Comparison of ENCODE assay signal across 24 cellular contexts in genomic region chr22:44184006-44184405, GRCh38. TPM values are rescaled to one million over a fixed set of nuclear protein-coding genes. Genes with fewer than 3 reads are reported as not detected.
A peak's percentile ranks its signal among the peaks of the same experiment; 100 is the strongest.
DNase-seq lines count a peak whose midpoint lies in the region; ATAC-seq and TF ChIP-seq lines count a peak whose summit lies in the region.
"Had no signal": no experiment of that assay in that cellular context is flagged by ENCODE, and none has a peak within 500 bp of the region (broad histone marks: within the 10 kb centered on the region; RNA-seq: fewer than 3 reads in every experiment).

No MANE protein-coding gene starts in this region.

- BruUV-seq in MCF 10A (replicated peaks; lab: Mats Ljungman, UMichigan) (no TSS peak), mammary epithelial cell (replicated peaks; lab: Mats Ljungman, UMichigan) (no TSS peak)

- CTCF ChIA-PET in MCF 10A (lab: Yijun Ruan, JAX) (no interaction called here), mammary epithelial cell (lab: Charles Lee; ENCODE audit: low non-redundant PET) (no interaction called here)

- H3K27me3 ChIP-seq in mammary epithelial cell (ENCODE audit: insufficient read depth, low read length) = peaks cover 9% of the 10 kb centered on the region
- H3K27me3 ChIP-seq in colonic mucosa = no peaks in the 10 kb centered on the region
- H3K27me3 ChIP-seq: sigmoid colon, vagina had no signal

- no peak for ATAC-seq in central memory CD8-positive, alpha-beta T cell (replicated peaks; ENCODE audit: extremely low read depth, poor library complexity, severe bottlenecking)
- ATAC-seq in stimulated activated effector memory CD8-positive, alpha-beta T cell treated with anti-CD3 and anti-CD28 coated beads, Interleukin-12 subunit alpha, Interleukin-12 subunit beta, amount 100 ng/mL, for 72 hours = no peak
- ATAC-seq: activated T-helper 17 cell treated with anti-CD3 and anti-CD28 coated beads, Interleukin-2, amount 50 U/mL, for 72 hours; GM12878; left cardiac atrium had no signal

- POLR2A ChIA-PET in MCF 10A (lab: Yijun Ruan, JAX) = no interaction called here

- H3K9ac ChIP-seq in mammary epithelial cell (ENCODE audit: insufficient read depth, low read length) = no peak overlapping the region
- H3K9ac ChIP-seq in colonic mucosa (ENCODE audit: low read depth in 2 of 2, low read length in 2 of 2) = no peak overlapping the region

- H3K27ac ChIP-seq in mammary epithelial cell (ENCODE audit: insufficient read depth, low read depth, low read length) = no peak overlapping the region
- H3K27ac ChIP-seq in colonic mucosa = no peak overlapping the region
- H3K27ac ChIP-seq: sigmoid colon, vagina had no signal

- no peak overlapping the region for H3K4me2 ChIP-seq in mammary epithelial cell (ENCODE audit: insufficient read depth, low read depth, low read length)

- TF ChIP-seq CTCF in MCF 10A (IDR thresholded peaks at IDR 0.05; ENCODE audit: unreplicated experiment) (no peak), mammary epithelial cell (conservative IDR thresholded peaks at IDR 0.05 in 1 of 2, IDR thresholded peaks at IDR 0.05 in 1 of 2; ENCODE audit: extremely low read depth in 1 of 2, insufficient read depth in 1 of 2, low read depth in 1 of 2, low read length in 2 of 2) (no peak), colonic mucosa (IDR thresholded peaks at IDR 0.05) (no peak)

- H3K79me2 ChIP-seq in mammary epithelial cell (ENCODE audit: insufficient read depth, low read length) = no peaks in the 10 kb centered on the region

- peaks cover 14% of the 10 kb centered on the region for H3K4me1 Mint-ChIP-seq in MCF 10A (ENCODE audit: insufficient read depth, unreplicated experiment)
- peaks cover 36% of the 10 kb centered on the region for H3K4me1 Mint-ChIP-seq in central memory CD8-positive, alpha-beta T cell
- H3K4me1 Mint-ChIP-seq in stimulated activated effector memory CD8-positive, alpha-beta T cell treated with anti-CD3 and anti-CD28 coated beads, Interleukin-12 subunit alpha, Interleukin-12 subunit beta, amount 100 ng/mL, for 72 hours = peaks cover 42% of the 10 kb centered on the region

- in situ Hi-C loops in mammary epithelial cell (cut with MboI; ENCODE audit: low sequenced_read_pairs in 2 of 2) = no loop called here

- H3K9me3 ChIP-seq in mammary epithelial cell (replicated peaks; ENCODE audit: insufficient read depth, low read length) (no peaks in the 10 kb centered on the region), colonic mucosa (no peaks in the 10 kb centered on the region)
- H3K9me3 ChIP-seq: HAP-1, sigmoid colon, vagina had no signal

- no peaks in the 10 kb centered on the region for H4K20me1 ChIP-seq in mammary epithelial cell (ENCODE audit: insufficient read depth, low read length)

- intact Hi-C loops in MCF 10A (cut with micrococcal nuclease) = no loop called here
- intact Hi-C loops in mammary epithelial cell (cut with micrococcal nuclease) = no loop called here
- intact Hi-C loops in colonic mucosa (cut with DNase I) = no loop called here

- no peaks in the 10 kb centered on the region for H3K36me3 Mint-ChIP-seq in MCF 10A (ENCODE audit: insufficient read depth, unreplicated experiment)
- peaks cover 12% of the 10 kb centered on the region for H3K36me3 Mint-ChIP-seq in central memory CD8-positive, alpha-beta T cell (ENCODE audit: insufficient read depth)
- peaks cover 11% of the 10 kb centered on the region for H3K36me3 Mint-ChIP-seq in stimulated activated effector memory CD8-positive, alpha-beta T cell treated with anti-CD3 and anti-CD28 coated beads, Interleukin-12 subunit alpha, Interleukin-12 subunit beta, amount 100 ng/mL, for 72 hours

- DNase-seq in MCF 10A (ENCODE audit: unreplicated experiment) (peak; percentile 22), mammary epithelial cell (no peak), H4 (ENCODE audit: low spot score) (peak; percentile 46), colonic mucosa (no peak), epidermal melanocyte (ENCODE audit: insufficient read length, low spot score) (no peak), mucosa of gallbladder (ENCODE audit: low spot score) (no peak)
- DNase-seq in central memory CD8-positive, alpha-beta T cell (ENCODE audit: low spot score in 2 of 2) = no peak
- DNase-seq in stimulated activated effector memory CD8-positive, alpha-beta T cell treated with anti-CD3 and anti-CD28 coated beads, Interleukin-12 subunit alpha, Interleukin-12 subunit beta, amount 100 ng/mL, for 72 hours (ENCODE audit: low spot score in 2 of 2) = no peak
- DNase-seq: activated CD4-positive, alpha-beta T cell treated with anti-CD3 and anti-CD28 coated beads for 4 hours; COR-L47; DMS79 treated with DMSO at 0.1 percent for 48 hours; KBM-7; left cardiac atrium; NCI-H1694 treated with DMSO at 0.1 percent for 48 hours; NCI-H82; OCI-M1; sigmoid colon; SW 1271 had no signal

- no peak overlapping the region for H2AFZ ChIP-seq in mammary epithelial cell (ENCODE audit: low read depth, low read length)

- H3K27me3 Mint-ChIP-seq in MCF 10A (ENCODE audit: insufficient read depth, unreplicated experiment) = peaks cover 65% of the 10 kb centered on the region
- H3K27me3 Mint-ChIP-seq in central memory CD8-positive, alpha-beta T cell = no peaks in the 10 kb centered on the region
- H3K27me3 Mint-ChIP-seq: activated T-helper 17 cell treated with anti-CD3 and anti-CD28 coated beads, Interleukin-2, amount 50 U/mL, for 72 hours had no signal

- 60% methylated on average over 4 of the region's 4 CpGs for WGBS in mammary epithelial cell (ENCODE audit: low coverage, missing lambda C conversion rate)

- H3K36me3 ChIP-seq in mammary epithelial cell (ENCODE audit: insufficient read depth, low read length) = no peaks in the 10 kb centered on the region
- no peaks in the 10 kb centered on the region for H3K36me3 ChIP-seq in colonic mucosa
- H3K36me3 ChIP-seq: HAP-1, sigmoid colon, vagina had no signal

- no peak overlapping the region for H3K27ac Mint-ChIP-seq in MCF 10A (ENCODE audit: low read depth, unreplicated experiment)
- H3K27ac Mint-ChIP-seq in central memory CD8-positive, alpha-beta T cell (ENCODE audit: low read depth) = peak overlapping the region; percentile 92
- H3K27ac Mint-ChIP-seq in stimulated activated effector memory CD8-positive, alpha-beta T cell treated with anti-CD3 and anti-CD28 coated beads, Interleukin-12 subunit alpha, Interleukin-12 subunit beta, amount 100 ng/mL, for 72 hours = peak overlapping the region; percentile 85

- no peak overlapping the region for H3K4me3 Mint-ChIP-seq in MCF 10A (ENCODE audit: unreplicated experiment)
- peak overlapping the region; percentile 80 for H3K4me3 Mint-ChIP-seq in central memory CD8-positive, alpha-beta T cell
- peak overlapping the region; percentile 73 for H3K4me3 Mint-ChIP-seq in stimulated activated effector memory CD8-positive, alpha-beta T cell treated with anti-CD3 and anti-CD28 coated beads, Interleukin-12 subunit alpha, Interleukin-12 subunit beta, amount 100 ng/mL, for 72 hours

- H3K9me3 Mint-ChIP-seq in MCF 10A (ENCODE audit: unreplicated experiment) = no peaks in the 10 kb centered on the region
- no peaks in the 10 kb centered on the region for H3K9me3 Mint-ChIP-seq in central memory CD8-positive, alpha-beta T cell
- H3K9me3 Mint-ChIP-seq in stimulated activated effector memory CD8-positive, alpha-beta T cell treated with anti-CD3 and anti-CD28 coated beads, Interleukin-12 subunit alpha, Interleukin-12 subunit beta, amount 100 ng/mL, for 72 hours = no peaks in the 10 kb centered on the region
- H3K9me3 Mint-ChIP-seq: activated T-helper 17 cell treated with anti-CD3 and anti-CD28 coated beads, Interleukin-2, amount 50 U/mL, for 72 hours had no signal

- H3K4me3 ChIP-seq in mammary epithelial cell (replicated peaks in 1 of 3; ENCODE audit: insufficient read depth in 1 of 3, low read depth in 2 of 3, low read length in 3 of 3) = no peak overlapping the region
- no peak overlapping the region for H3K4me3 ChIP-seq in colonic mucosa
- H3K4me3 ChIP-seq: GM12878, HAP-1, sigmoid colon, vagina had no signal

- dilution Hi-C loops in mammary epithelial cell (cut with HindIII; ENCODE audit: low sequenced_read_pairs) = loop anchor here (5.0 kb wide), 1 partner anchor 42 kb away; no protein-coding TSS in a partner anchor

- H3K4me1 ChIP-seq in mammary epithelial cell (ENCODE audit: insufficient read depth, low read length) = no peaks in the 10 kb centered on the region
- no peaks in the 10 kb centered on the region for H3K4me1 ChIP-seq in colonic mucosa
- H3K4me1 ChIP-seq: HAP-1, sigmoid colon, vagina had no signal

RNA-seq across cellular contexts. Expression of gene PARVG, which starts 3.3 kb away (rescaled TPM):
- total RNA-seq in MCF 10A (2022) (0.23 TPM in 1 of 2 replicates, not detected in the other), mammary epithelial cell (not detected), colonic mucosa (1 to 10 TPM; 2.4 to 4.1 TPM), mucosa of gallbladder (23.3 TPM)
- polyA plus RNA-seq in mammary epithelial cell = not detected
- not detected for polyA minus RNA-seq in mammary epithelial cell
- total RNA-seq in H4 (2014; rRNA removed; shearing (Covaris generic)) = 0.04 and 1.1 TPM in 2 replicates
- total RNA-seq: glomerular endothelial cell had no signal
- polyA plus RNA-seq: neural cell had no signal

Comparison
In these comparisons a context has a peak if more than half of its experiments do, and no peak if none do; other contexts are left out.
1. DNase-seq: peak in MCF 10A (single experiment) and H4 (single experiment); none in mammary epithelial cell (single experiment), central memory CD8-positive, alpha-beta T cell (0 of 2), stimulated activated effector memory CD8-positive, alpha-beta T cell treated with anti-CD3 and anti-CD28 coated beads, Interleukin-12 subunit alpha, Interleukin-12 subunit beta, amount 100 ng/mL, for 72 hours (0 of 2), colonic mucosa (single experiment), epidermal melanocyte (single experiment) and mucosa of gallbladder (single experiment).